Comparison of ENCODE assay signal across 17 cellular contexts in genomic region chr13:113272791-113273190, GRCh38.
"Had no signal": no experiment of that assay in that cellular context is flagged by ENCODE, and none has a peak within 500 bp of the region (broad histone marks: within the 10 kb centered on the region; RNA-seq: fewer than 3 reads in every experiment).

No MANE protein-coding gene starts in this region.

- H3K4me3 ChIP-seq: adrenal gland, colonic mucosa, psoas muscle, thoracic aorta had no signal

- DNase-seq: activated CD4-positive, alpha-beta T cell treated with anti-CD3 and anti-CD28 coated beads for 48 hours; activated naive CD4-positive, alpha-beta T cell treated with anti-CD3 and anti-CD28 coated beads, Interleukin-2, amount 50 U/mL, for 16 hours; caudate nucleus; colonic mucosa; effector CD8-positive, alpha-beta T cell; foreskin melanocyte; naive B cell; nucleus accumbens; psoas muscle; stimulated activated CD4-positive, alpha-beta T cell treated with anti-CD3 and anti-CD28 coated beads, Interleukin-15, amount 100 ng/mL, for 24 hours; stimulated activated CD4-positive, alpha-beta T cell treated with anti-CD3 and anti-CD28 coated beads, Interleukin-4, amount 100 ng/mL, for 4 hours; stimulated activated naive CD8-positive, alpha-beta T cell treated with anti-CD3 and anti-CD28 coated beads, Interleukin-15, amount 100 ng/mL, for 72 hours; T1000 had no signal

- H3K4me1 ChIP-seq: adrenal gland, colonic mucosa, psoas muscle had no signal

- H3K9me3 ChIP-seq: adrenal gland, colonic mucosa, psoas muscle, thoracic aorta had no signal

- H3K27me3 ChIP-seq: adrenal gland, colonic mucosa had no signal

- H3K27ac ChIP-seq: colonic mucosa, psoas muscle, VCaP had no signal

- ATAC-seq: left lobe of liver; psoas muscle; stimulated activated naive CD8-positive, alpha-beta T cell treated with anti-CD3 and anti-CD28 coated beads, Interleukin-15, amount 100 ng/mL, for 72 hours had no signal

- H3K36me3 ChIP-seq: adrenal gland, colonic mucosa had no signal
